19 cellular contexts compared by ENCODE assay signal in genomic region chr22:45865561-45866397, GRCh38.
DNase-seq lines count a peak whose midpoint lies in the region; ATAC-seq and TF ChIP-seq lines count a peak whose summit lies in the region.
"Had no signal": no experiment of that assay in that cellular context is flagged by ENCODE, and none has a peak within 500 bp of the region (broad histone marks: within the 10 kb centered on the region; RNA-seq: fewer than 3 reads in every experiment).

No MANE protein-coding gene starts in this region.

- no peak overlapping the region for H3K27ac Mint-ChIP-seq in activated CD8-positive, alpha-beta memory T cell treated with anti-CD3 and anti-CD28 coated beads, Interleukin-2, amount 10 ng/mL, durations not matched to agents 7 days and 5 days
- H3K27ac Mint-ChIP-seq in endothelial cell (ENCODE audit: unreplicated experiment): no peak overlapping the region
- H3K27ac Mint-ChIP-seq: activated CD4-positive, alpha-beta T cell treated with anti-CD3 and anti-CD28 coated beads, Interleukin-2, amount 10 ng/mL, durations not matched to agents 24 days and 14 days had no signal

- no peak for ATAC-seq in activated CD8-positive, alpha-beta memory T cell treated with anti-CD3 and anti-CD28 coated beads, Interleukin-2, amount 10 ng/mL, durations not matched to agents 7 days and 5 days
- ATAC-seq in HG03108 (IDR thresholded peaks at IDR 0.05; ENCODE audit: unreplicated experiment): no peak
- ATAC-seq in left colon: no peak
- ATAC-seq: GM12878 had no signal

- no peak for TF ChIP-seq CTCF in endothelial cell (IDR thresholded peaks at IDR 0.05; ENCODE audit: unreplicated experiment)
- TF ChIP-seq CTCF in lower leg skin (IDR thresholded peaks at IDR 0.05): no peak

- CTCF ChIA-PET in activated CD8-positive, alpha-beta memory T cell treated with anti-CD3 and anti-CD28 coated beads, Interleukin-2, amount 10 ng/mL, durations not matched to agents 7 days and 5 days (lab: Charles Lee): interaction anchor here (1.6 kb wide), 1 partner anchor 15 kb away, joined by 3 read pairs; no protein-coding TSS in a partner anchor

- H3K4me3 Mint-ChIP-seq in activated CD8-positive, alpha-beta memory T cell treated with anti-CD3 and anti-CD28 coated beads, Interleukin-2, amount 10 ng/mL, durations not matched to agents 7 days and 5 days: no peak overlapping the region
- H3K4me3 Mint-ChIP-seq in endothelial cell (ENCODE audit: unreplicated experiment): no peak overlapping the region
- H3K4me3 Mint-ChIP-seq: activated CD4-positive, alpha-beta T cell treated with anti-CD3 and anti-CD28 coated beads, Interleukin-2, amount 10 ng/mL, durations not matched to agents 24 days and 14 days had no signal

- 46 to 61% methylated on average over 35 to 37 of the region's 41 CpGs for WGBS in lower leg skin, 2 donors

- peaks cover 2% of the 10 kb centered on the region for H3K4me1 Mint-ChIP-seq in activated CD8-positive, alpha-beta memory T cell treated with anti-CD3 and anti-CD28 coated beads, Interleukin-2, amount 10 ng/mL, durations not matched to agents 7 days and 5 days
- peaks cover 17% of the 10 kb centered on the region for H3K4me1 Mint-ChIP-seq in endothelial cell (ENCODE audit: unreplicated experiment)

- peaks cover 57% of the 10 kb centered on the region for H3K27me3 Mint-ChIP-seq in activated CD8-positive, alpha-beta memory T cell treated with anti-CD3 and anti-CD28 coated beads, Interleukin-2, amount 10 ng/mL, durations not matched to agents 7 days and 5 days
- peaks cover 27% of the 10 kb centered on the region for H3K27me3 Mint-ChIP-seq in endothelial cell (ENCODE audit: unreplicated experiment)

- intact Hi-C loops in lower leg skin (cut with DNase I; ENCODE audit: low total_unique reads): no loop called here
- intact Hi-C loops in left colon (cut with DNase I, micrococcal nuclease): loop anchor here in 1 of 2 donors (10.0 kb wide), 1 partner anchor 221 kb away; no protein-coding TSS in a partner anchor

- no peaks in the 10 kb centered on the region for H3K36me3 Mint-ChIP-seq in activated CD8-positive, alpha-beta memory T cell treated with anti-CD3 and anti-CD28 coated beads, Interleukin-2, amount 10 ng/mL, durations not matched to agents 7 days and 5 days
- peaks cover 3% of the 10 kb centered on the region for H3K36me3 Mint-ChIP-seq in endothelial cell (ENCODE audit: low read depth, unreplicated experiment)

- peak; percentile 43 for DNase-seq in activated CD8-positive, alpha-beta memory T cell treated with anti-CD3 and anti-CD28 coated beads for 24 hours
- DNase-seq in activated CD8-positive, alpha-beta memory T cell treated with anti-CD3 and anti-CD28 coated beads, Interleukin-2, amount 10 ng/mL, durations not matched to agents 7 days and 5 days: no peak
- DNase-seq in endothelial cell (ENCODE audit: low spot score) (peak; percentile 5), mucosa of gallbladder (ENCODE audit: low spot score) (peak; percentile 8), ureter (ENCODE audit: low spot score) (peak; percentile 39), lower leg skin (ENCODE audit: low spot score in 2 of 2) (no peak), left colon (no peak)
- DNase-seq: activated CD4-positive, alpha-beta T cell treated with anti-CD3 and anti-CD28 coated beads, Interleukin-2, amount 10 ng/mL, durations not matched to agents 24 days and 14 days; activated naive CD4-positive, alpha-beta T cell; activated T-cell treated with anti-CD3 and anti-CD28 coated beads for 4 hours; GDM1; MM.1S; NCI-H2029 treated with DMSO at 0.1 percent for 48 hours; NCI-H510A treated with DMSO at 0.1 percent for 48 hours; stimulated activated CD8-positive, alpha-beta memory T cell treated with anti-CD3 and anti-CD28 coated beads, Interleukin-4, amount 100 ng/mL, for 48 hours; SW 1271 had no signal

- H3K4me3 ChIP-seq in lower leg skin (ENCODE audit: low read depth, poor library complexity, severe bottlenecking): no peak overlapping the region
- H3K4me3 ChIP-seq: BLaER1, GM12878 had no signal

- TF ChIP-seq POLR2A in lower leg skin (IDR thresholded peaks at IDR 0.05): no peak

- no peaks in the 10 kb centered on the region for H3K9me3 Mint-ChIP-seq in activated CD8-positive, alpha-beta memory T cell treated with anti-CD3 and anti-CD28 coated beads, Interleukin-2, amount 10 ng/mL, durations not matched to agents 7 days and 5 days (ENCODE audit: low read depth)
- no peaks in the 10 kb centered on the region for H3K9me3 Mint-ChIP-seq in endothelial cell (ENCODE audit: unreplicated experiment)
- H3K9me3 Mint-ChIP-seq: activated CD4-positive, alpha-beta T cell treated with anti-CD3 and anti-CD28 coated beads, Interleukin-2, amount 10 ng/mL, durations not matched to agents 24 days and 14 days had no signal

Comparison
In these comparisons a context has a peak if more than half of its experiments do, and no peak if none do; other contexts are left out.
1. DNase-seq: peak in activated CD8-positive, alpha-beta memory T cell treated with anti-CD3 and anti-CD28 coated beads for 24 hours (single experiment), endothelial cell (single experiment), mucosa of gallbladder (single experiment) and ureter (single experiment); none in activated CD8-positive, alpha-beta memory T cell treated with anti-CD3 and anti-CD28 coated beads, Interleukin-2, amount 10 ng/mL, durations not matched to agents 7 days and 5 days (single experiment), lower leg skin (0 of 2) and left colon (0 of 2).